In the genomic region with DNA sequence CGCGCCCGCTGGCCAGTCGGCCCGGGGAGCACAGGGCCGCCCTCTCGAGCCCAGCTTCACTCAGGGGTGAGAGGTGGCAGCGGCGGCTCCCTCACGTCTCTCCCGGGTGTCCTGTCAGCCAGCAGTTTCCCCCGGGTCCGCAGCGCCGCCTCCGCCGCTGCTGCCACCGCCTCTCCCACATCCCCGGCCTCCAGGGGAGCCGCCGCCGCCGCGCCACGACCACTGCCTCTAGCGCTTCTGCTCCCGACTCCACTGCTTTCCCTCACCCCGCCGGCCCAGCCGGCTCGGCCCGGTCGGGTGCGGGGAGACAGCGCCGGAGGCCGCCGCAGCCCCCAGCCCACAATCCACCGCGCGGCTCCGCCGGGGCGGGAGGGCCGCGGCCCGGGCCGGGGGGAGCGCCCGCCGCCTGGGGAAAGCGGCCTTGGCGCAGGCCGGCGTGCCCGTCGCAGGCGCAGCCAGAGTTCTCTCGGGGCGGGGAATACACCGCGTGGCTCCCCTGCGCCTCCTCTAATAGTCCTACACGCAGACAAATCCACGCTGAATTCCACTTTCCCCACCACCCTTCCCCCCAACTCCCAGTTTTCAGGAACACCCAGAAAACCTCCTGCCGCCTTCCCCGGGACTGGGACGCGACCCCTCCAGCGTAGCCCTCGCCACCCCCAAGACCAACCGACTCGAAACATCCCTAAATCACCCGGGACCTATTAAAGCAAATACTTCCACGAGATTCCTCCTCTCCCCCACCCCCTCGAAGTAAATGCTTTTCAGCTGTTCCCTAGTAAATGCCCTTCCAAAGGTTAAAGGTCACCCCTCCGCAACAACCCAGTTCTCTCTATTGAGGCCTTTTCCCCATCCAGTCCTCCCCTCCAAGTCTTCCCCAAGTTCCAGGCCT, we compare ENCODE assay signal across 8 cellular contexts. TPM values are rescaled to one million over a fixed set of nuclear protein-coding genes. Genes with fewer than 3 reads are reported as not detected.
A peak's percentile ranks its signal among the peaks of the same experiment; 100 is the strongest.
DNase-seq lines count a peak whose midpoint lies in the region; ATAC-seq and TF ChIP-seq lines count a peak whose summit lies in the region.

A gene with protein sequence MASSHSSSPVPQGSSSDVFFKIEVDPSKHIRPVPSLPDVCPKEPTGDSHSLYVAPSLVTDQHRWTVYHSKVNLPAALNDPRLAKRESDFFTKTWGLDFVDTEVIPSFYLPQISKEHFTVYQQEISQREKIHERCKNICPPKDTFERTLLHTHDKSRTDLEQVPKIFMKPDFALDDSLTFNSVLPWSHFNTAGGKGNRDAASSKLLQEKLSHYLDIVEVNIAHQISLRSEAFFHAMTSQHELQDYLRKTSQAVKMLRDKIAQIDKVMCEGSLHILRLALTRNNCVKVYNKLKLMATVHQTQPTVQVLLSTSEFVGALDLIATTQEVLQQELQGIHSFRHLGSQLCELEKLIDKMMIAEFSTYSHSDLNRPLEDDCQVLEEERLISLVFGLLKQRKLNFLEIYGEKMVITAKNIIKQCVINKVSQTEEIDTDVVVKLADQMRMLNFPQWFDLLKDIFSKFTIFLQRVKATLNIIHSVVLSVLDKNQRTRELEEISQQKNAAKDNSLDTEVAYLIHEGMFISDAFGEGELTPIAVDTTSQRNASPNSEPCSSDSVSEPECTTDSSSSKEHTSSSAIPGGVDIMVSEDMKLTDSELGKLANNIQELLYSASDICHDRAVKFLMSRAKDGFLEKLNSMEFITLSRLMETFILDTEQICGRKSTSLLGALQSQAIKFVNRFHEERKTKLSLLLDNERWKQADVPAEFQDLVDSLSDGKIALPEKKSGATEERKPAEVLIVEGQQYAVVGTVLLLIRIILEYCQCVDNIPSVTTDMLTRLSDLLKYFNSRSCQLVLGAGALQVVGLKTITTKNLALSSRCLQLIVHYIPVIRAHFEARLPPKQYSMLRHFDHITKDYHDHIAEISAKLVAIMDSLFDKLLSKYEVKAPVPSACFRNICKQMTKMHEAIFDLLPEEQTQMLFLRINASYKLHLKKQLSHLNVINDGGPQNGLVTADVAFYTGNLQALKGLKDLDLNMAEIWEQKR (minus strand): TSS at position 346 of the 892 bp plus-strand sequence. CDS start 35,429 bp downstream, outside the sequence.

- peak; percentile 23 for DNase-seq in NCI-H2029 (lab: John Stamatoyannopoulos, UW)
- DNase-seq in NCI-H2029 treated with DMSO at 0.1 percent for 48 hours (lab: John Stamatoyannopoulos, UW) = no peak
- peak; percentile 46 for DNase-seq in NCI-H2171 (lab: John Stamatoyannopoulos, UW)
- peak; percentile 46 for DNase-seq in activated CD4-positive, alpha-beta T cell treated with anti-CD3 and anti-CD28 coated beads, Interleukin-2, amount 50 U/mL, for 1 hour
- peak in 1 of 2 donors; percentile 59 for DNase-seq in dermis microvascular lymphatic vessel endothelial cell (ENCODE audit: low read depth in 2 of 2)
- DNase-seq in lower leg skin (ENCODE audit: low spot score in 2 of 2) = peak in 1 of 2 donors; percentile 92
- peak; percentile 51 for DNase-seq in stimulated activated CD4-positive, alpha-beta T cell treated with anti-CD3 and anti-CD28 coated beads, Interleukin-4, amount 100 ng/mL, for 24 hours

- no peak for TF ChIP-seq POLR2A in lower leg skin (IDR thresholded peaks at IDR 0.05)

- TF ChIP-seq CTCF in lower leg skin (IDR thresholded peaks at IDR 0.05) = no peak

- 1 to 4% methylated on average over 39 to 58 of the region's 77 CpGs for WGBS in lower leg skin, 2 donors

- ATAC-seq in HG02678 (IDR thresholded peaks at IDR 0.05; ENCODE audit: unreplicated experiment) = peak; percentile 66

- H3K4me3 ChIP-seq in lower leg skin (ENCODE audit: low read depth, poor library complexity, severe bottlenecking) = peak within 1 kb of the TSS; percentile 69

- intact Hi-C loops in lower leg skin (cut with DNase I; ENCODE audit: low total_unique reads) = no loop called here

RNA-seq across cellular contexts. Expression of the gene that starts here (rescaled TPM):
- total RNA-seq in dermis microvascular lymphatic vessel endothelial cell (15.5 and 17.4 TPM in 2 replicates), lower leg skin (10 to 100 TPM; 14.8 to 26.4 (median 20.9) TPM)
